ENCODE assay signal across 8 cellular contexts in the genomic region with DNA sequence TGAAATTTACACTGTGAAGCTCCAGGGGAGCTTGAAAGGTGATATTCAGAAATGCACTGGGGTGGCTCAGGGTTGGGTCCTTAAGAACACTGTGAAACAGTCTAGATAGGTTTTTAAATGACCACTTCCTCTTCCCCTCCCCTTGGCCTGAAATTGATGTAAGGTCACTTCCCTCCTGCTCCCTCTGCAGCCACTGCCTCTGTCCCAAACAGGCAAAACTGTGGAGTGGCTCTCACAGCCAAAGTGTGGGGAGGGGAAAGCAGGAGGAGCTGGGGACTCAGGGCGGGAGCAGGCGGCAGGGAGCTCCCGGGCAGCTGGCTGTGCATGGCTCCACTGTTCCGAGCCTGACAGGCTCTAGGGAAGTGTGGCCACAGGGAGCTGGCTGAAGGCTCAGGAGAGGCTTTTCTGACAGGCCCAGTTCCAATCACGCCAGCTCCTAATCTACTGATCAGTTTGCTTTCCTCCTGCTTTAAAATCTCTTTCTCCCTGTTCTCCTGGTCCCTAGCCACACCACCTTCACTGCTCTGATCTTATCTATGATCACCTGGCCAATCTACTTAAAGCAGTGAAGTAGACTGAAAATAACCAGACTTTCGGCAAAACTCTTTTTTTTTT. TPM values are rescaled to one million over a fixed set of nuclear protein-coding genes. Genes with fewer than 3 reads are reported as not detected.
DNase-seq lines count a peak whose midpoint lies in the region; ATAC-seq, FAIRE-seq and TF ChIP-seq lines count a peak whose summit lies in the region.

No MANE protein-coding gene starts in this region.

- H3K4me2 ChIP-seq in Karpas-422 (ENCODE audit: low read depth, low read length, poor library complexity, severe bottlenecking), result peak overlapping the region; percentile 33

- peak; percentile 5 for FAIRE-seq in GM12892 (lab: Jason Lieb, UNC)

- ATAC-seq in mucosa of descending colon (peak; percentile 31), foreskin keratinocyte (no peak), HG03460 (IDR thresholded peaks at IDR 0.05; ENCODE audit: unreplicated experiment) (no peak)

- H3K9ac ChIP-seq in Karpas-422 (ENCODE audit: low read length), result peak overlapping the region; percentile 24; the same call in 1 of the 2 replicates

- H3K36me3 ChIP-seq in Karpas-422 (ENCODE audit: insufficient read depth, low read length) (no peaks in the 10 kb centered on the region), mucosa of descending colon (ENCODE audit: low read depth) (no peaks in the 10 kb centered on the region)

- no peak overlapping the region for H2AFZ ChIP-seq in Karpas-422 (ENCODE audit: low read length)

- peak; percentile 40 for DNase-seq in GM12892 (ENCODE audit: insufficient read length)
- peak; percentile 64 for DNase-seq in Karpas-422
- DNase-seq in choroid plexus epithelial cell (ENCODE audit: low read depth), result peak; percentile 38
- DNase-seq in mucosa of descending colon, result peak in 2 of 3 donors; percentile 54 to 66
- no peak for DNase-seq in T1000 (lab: John Stamatoyannopoulos, UW)
- no peak for DNase-seq in foreskin keratinocyte
- no peak for DNase-seq in activated CD4-positive, alpha-beta T cell treated with anti-CD3 and anti-CD28 coated beads, Interleukin-2, amount 50 U/mL, for 48 hours

- H3K27me3 ChIP-seq in Karpas-422 (ENCODE audit: low read length) (no peaks in the 10 kb centered on the region), foreskin keratinocyte (no peaks in the 10 kb centered on the region)

- TF ChIP-seq POLR2A in GM12892 (IDR thresholded peaks at IDR 0.05; ENCODE audit: low read depth, low read length), result no peak

- no peak overlapping the region for H3K4me3 ChIP-seq in Karpas-422 (ENCODE audit: low read length)
- no peak overlapping the region for H3K4me3 ChIP-seq in choroid plexus epithelial cell (ENCODE audit: low read depth, low read length)
- H3K4me3 ChIP-seq in mucosa of descending colon, result no peak overlapping the region

- H3K9me3 ChIP-seq in Karpas-422 (ENCODE audit: low read length) (no peaks in the 10 kb centered on the region), mucosa of descending colon (no peaks in the 10 kb centered on the region)

- H3K27ac ChIP-seq in Karpas-422 (ENCODE audit: low read length) (no peak overlapping the region), foreskin keratinocyte (no peak overlapping the region)

- TF ChIP-seq CTCF in choroid plexus epithelial cell (conservative IDR thresholded peaks at IDR 0.05; ENCODE audit: low read depth, low read length), result no peak
- no peak for TF ChIP-seq CTCF in mucosa of descending colon (IDR thresholded peaks at IDR 0.05)
- no peak for TF ChIP-seq CTCF in foreskin keratinocyte (conservative IDR thresholded peaks at IDR 0.05)

- H3K79me2 ChIP-seq in Karpas-422 (ENCODE audit: low read length), result no peaks in the 10 kb centered on the region

- H3K9me2 ChIP-seq in Karpas-422 (replicated peaks; ENCODE audit: insufficient read depth, low read length), result no peaks in the 10 kb centered on the region

- intact Hi-C loops in mucosa of descending colon (cut with DNase I, micrococcal nuclease), result loop anchor here in 1 of 2 donors (10.0 kb wide), 1 partner anchor 67 kb away; no protein-coding TSS in a partner anchor

- peaks cover 50% of the 10 kb centered on the region for H3K4me1 ChIP-seq in Karpas-422 (ENCODE audit: low read length)
- H3K4me1 ChIP-seq in mucosa of descending colon (ENCODE audit: low read depth), result peaks cover 12% of the 10 kb centered on the region
- H3K4me1 ChIP-seq in foreskin keratinocyte, result peaks cover 1% of the 10 kb centered on the region

- H4K20me1 ChIP-seq in Karpas-422 (ENCODE audit: insufficient read depth, low read depth, low read length), result no peaks in the 10 kb centered on the region

RNA-seq across cellular contexts. Expression of gene CSRP1, which starts 5.1 kb away (rescaled TPM):
- 35.2 TPM for polyA plus RNA-seq in GM12892 (2012; ENCODE audit: missing spikeins)
- 39.8 and 51.8 TPM in 2 replicates for total RNA-seq in Karpas-422 (2014; rRNA removed; shearing (Covaris generic); ENCODE audit: low replicate concordance)
- total RNA-seq in mucosa of descending colon (1,000 to 10,000 TPM in 1 of 3 donors, 100 to 1,000 TPM in 2; 150 to 1,587 (median 214) TPM), foreskin keratinocyte (176 and 188 TPM in 2 replicates)
- polyA plus RNA-seq in foreskin keratinocyte, result 193 and 199 TPM in 2 replicates

RNA-seq across cellular contexts. Expression of gene NAV1, which starts 26.9 kb away (rescaled TPM):
- 0.61 TPM for polyA plus RNA-seq in GM12892 (2012; ENCODE audit: missing spikeins)
- total RNA-seq in Karpas-422 (2014; rRNA removed; shearing (Covaris generic); ENCODE audit: low replicate concordance), result 0.83 and 2.9 TPM in 2 replicates
- 10 to 100 TPM; 13.7 to 64.3 (median 16.7) TPM for total RNA-seq in mucosa of descending colon
- total RNA-seq in foreskin keratinocyte, result 46.1 and 50.4 TPM in 2 replicates
- 8.8 and 12.3 TPM in 2 replicates for polyA plus RNA-seq in foreskin keratinocyte

RNA-seq across cellular contexts. Expression of gene PHLDA3, which starts 43.0 kb away (rescaled TPM):
- polyA plus RNA-seq in GM12892 (2012; ENCODE audit: missing spikeins), result 5.7 TPM
- total RNA-seq in Karpas-422 (2014; rRNA removed; shearing (Covaris generic); ENCODE audit: low replicate concordance), result not detected in 2 replicates
- total RNA-seq in mucosa of descending colon (100 to 1,000 TPM in 1 of 3 donors, 10 to 100 TPM in 1, 1 to 10 TPM in 1; 8.5 to 106 (median 12.4) TPM), foreskin keratinocyte (56.2 and 59.1 TPM in 2 replicates)
- 116 and 136 TPM in 2 replicates for polyA plus RNA-seq in foreskin keratinocyte

Comparison
In these comparisons a context has a peak if more than half of its experiments do, and no peak if none do; other contexts are left out.
1. DNase-seq: peak in GM12892 (single experiment), Karpas-422 (single experiment), choroid plexus epithelial cell (single experiment) and mucosa of descending colon (2 of 3); none in T1000 (single experiment), foreskin keratinocyte (0 of 2) and activated CD4-positive, alpha-beta T cell treated with anti-CD3 and anti-CD28 coated beads, Interleukin-2, amount 50 U/mL, for 48 hours (0 of 2).